Comparison of ENCODE assay signal across 14 cellular contexts in the genomic region with DNA sequence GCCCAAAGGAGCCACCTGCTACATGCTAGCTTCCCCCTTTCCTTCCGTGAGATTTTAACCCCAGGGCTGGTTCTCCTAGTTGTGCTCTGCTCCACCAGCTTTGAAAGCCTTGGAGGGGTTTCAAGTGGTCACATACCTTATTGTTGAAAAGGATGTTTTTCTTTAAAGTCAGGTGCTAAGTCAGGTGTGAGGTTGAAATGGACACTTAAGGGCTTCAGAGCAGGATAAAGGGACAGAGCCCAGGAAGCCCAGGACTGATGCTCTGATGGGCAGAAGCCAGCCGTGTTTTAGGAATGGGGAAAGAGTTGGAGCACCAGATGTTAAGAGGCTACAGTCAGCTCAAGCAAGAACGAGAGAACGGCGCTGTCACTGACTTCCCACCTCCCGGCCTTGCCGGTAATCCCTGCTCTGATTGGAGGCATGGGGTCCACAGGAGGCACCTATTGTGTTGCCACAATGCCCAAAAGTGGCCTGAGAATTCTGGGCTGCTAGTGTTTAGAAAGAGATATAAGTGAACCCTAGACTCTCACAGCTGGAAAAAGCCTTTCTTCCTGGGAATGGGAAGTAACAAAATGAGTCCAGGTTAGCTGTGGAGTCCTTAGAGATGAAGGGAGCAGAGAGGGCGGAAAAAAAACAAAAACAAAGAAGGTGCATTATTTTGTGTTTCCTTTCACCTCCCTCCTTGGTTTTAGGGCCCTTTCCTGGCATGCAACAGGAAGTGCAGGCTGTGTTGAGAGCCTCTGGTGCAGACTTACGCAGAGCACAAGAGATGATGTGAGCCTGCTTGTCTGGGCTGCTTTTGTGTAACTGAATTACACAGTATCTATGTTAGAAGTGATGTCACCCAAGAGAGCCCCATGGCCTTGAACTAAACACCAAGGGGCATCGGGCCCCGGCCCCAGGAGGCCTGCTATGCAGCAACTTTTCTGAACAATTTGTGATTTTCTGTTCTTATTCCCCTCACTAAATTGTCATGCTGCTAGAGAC. TPM values are rescaled to one million over a fixed set of nuclear protein-coding genes. Genes with fewer than 3 reads are reported as not detected.
DNase-seq lines count a peak whose midpoint lies in the region; ATAC-seq and TF ChIP-seq lines count a peak whose summit lies in the region.
"Had no signal": no experiment of that assay in that cellular context is flagged by ENCODE, and none has a peak within 500 bp of the region (broad histone marks: within the 10 kb centered on the region; RNA-seq: fewer than 3 reads in every experiment).

No MANE protein-coding gene starts in this region.

- peaks cover 8% of the 10 kb centered on the region; the same call in 1 of the 2 replicates for H3K36me3 ChIP-seq in HUES48 (ENCODE audit: control insufficient read depth, insufficient read depth, low read length)
- no peaks in the 10 kb centered on the region for H3K36me3 ChIP-seq in naive thymus-derived CD4-positive, alpha-beta T cell (ENCODE audit: control insufficient read depth in 2 of 3, insufficient read depth in 3 of 3, low read length in 3 of 3)

- no TSS peak for BruUV-seq in MCF 10A (replicated peaks; lab: Mats Ljungman, UMichigan)

- peaks cover 26% of the 10 kb centered on the region for H3K4me1 Mint-ChIP-seq in activated T-helper 1 cell treated with anti-CD3 and anti-CD28 coated beads, Interleukin-12 subunit alpha, Interleukin-12 subunit beta, Interleukin-2, Interleukin-4 antibody, amounts not matched to agents 30 ng/mL and 10 ng/mL and 1 ng/mL, durations not matched to agents 14 hours and 24 hours and 36 hours (ENCODE audit: low read depth)
- peaks cover 8 to 40% (median 30%) of the 10 kb centered on the region in 7 donors for H3K4me1 Mint-ChIP-seq in naive thymus-derived CD4-positive, alpha-beta T cell
- peaks cover 5% of the 10 kb centered on the region for H3K4me1 Mint-ChIP-seq in MCF 10A (ENCODE audit: insufficient read depth, unreplicated experiment)

- H3K27me3 ChIP-seq in HUES48 (ENCODE audit: control insufficient read depth, insufficient read depth, low read length) = no peaks in the 10 kb centered on the region
- no peaks in the 10 kb centered on the region for H3K27me3 ChIP-seq in naive thymus-derived CD4-positive, alpha-beta T cell (ENCODE audit: control insufficient read depth in 2 of 2, insufficient read depth in 2 of 2, low read length in 2 of 2)

- peak; percentile 89 for ATAC-seq in naive thymus-derived CD4-positive, alpha-beta T cell

- POLR2A ChIA-PET in naive thymus-derived CD4-positive, alpha-beta T cell (lab: Charles Lee) = interaction anchor here (0.7 to 3.1 kb wide), 9 partner anchors 9 to 507 kb away, joined by 3 to 15 read pairs (median 5); no protein-coding TSS in a partner anchor
- POLR2A ChIA-PET in MCF 10A (lab: Yijun Ruan, JAX) = interaction anchor here (0.5 to 1.6 kb wide), 4 partner anchors 10 to 1320 kb away, joined by 3 to 4 read pairs (median 3); no protein-coding TSS in a partner anchor

- peaks cover 62% of the 10 kb centered on the region for H3K4me1 ChIP-seq in HUES48 (ENCODE audit: control insufficient read depth, insufficient read depth, low read length)
- peaks cover 0 to 16% of the 10 kb centered on the region in 2 donors for H3K4me1 ChIP-seq in naive thymus-derived CD4-positive, alpha-beta T cell (ENCODE audit: control insufficient read depth in 2 of 2, insufficient read depth in 2 of 2, low read length in 2 of 2)

- peak overlapping the region; percentile 73 for H3K27ac ChIP-seq in HUES48 (ENCODE audit: low read depth, low read length)
- peak overlapping the region; percentile 39 for H3K27ac ChIP-seq in naive thymus-derived CD4-positive, alpha-beta T cell (ENCODE audit: low read depth, low read length)
- H3K27ac ChIP-seq: 22Rv1, HL-60 had no signal

- intact Hi-C loops in activated T-helper 1 cell treated with anti-CD3 and anti-CD28 coated beads, Interleukin-12 subunit alpha, Interleukin-12 subunit beta, Interleukin-2, Interleukin-4 antibody, amounts not matched to agents 30 ng/mL and 10 ng/mL and 1 ng/mL, durations not matched to agents 14 hours and 24 hours and 36 hours (cut with micrococcal nuclease) = no loop called here
- intact Hi-C loops in naive thymus-derived CD4-positive, alpha-beta T cell (cut with micrococcal nuclease) = loop anchor here in 1 of 2 donors (1.0 kb wide), 1 partner anchor 13 kb away; no protein-coding TSS in a partner anchor
- intact Hi-C loops in MCF 10A (cut with micrococcal nuclease) = no loop called here

- H3K9me3 Mint-ChIP-seq in activated T-helper 1 cell treated with anti-CD3 and anti-CD28 coated beads, Interleukin-12 subunit alpha, Interleukin-12 subunit beta, Interleukin-2, Interleukin-4 antibody, amounts not matched to agents 30 ng/mL and 10 ng/mL and 1 ng/mL, durations not matched to agents 14 hours and 24 hours and 36 hours = no peaks in the 10 kb centered on the region
- H3K9me3 Mint-ChIP-seq in naive thymus-derived CD4-positive, alpha-beta T cell = no peaks in the 10 kb centered on the region
- H3K9me3 Mint-ChIP-seq in MCF 10A (ENCODE audit: unreplicated experiment) = no peaks in the 10 kb centered on the region
- H3K9me3 Mint-ChIP-seq: memory B cell had no signal

- peaks cover 2% of the 10 kb centered on the region for H3K27me3 Mint-ChIP-seq in activated T-helper 1 cell treated with anti-CD3 and anti-CD28 coated beads, Interleukin-12 subunit alpha, Interleukin-12 subunit beta, Interleukin-2, Interleukin-4 antibody, amounts not matched to agents 30 ng/mL and 10 ng/mL and 1 ng/mL, durations not matched to agents 14 hours and 24 hours and 36 hours (ENCODE audit: insufficient read depth)
- H3K27me3 Mint-ChIP-seq in naive thymus-derived CD4-positive, alpha-beta T cell = no peaks in the 10 kb centered on the region
- H3K27me3 Mint-ChIP-seq in MCF 10A (ENCODE audit: insufficient read depth, unreplicated experiment) = peaks cover 20% of the 10 kb centered on the region
- H3K27me3 Mint-ChIP-seq: memory B cell had no signal

- peak overlapping the region; percentile 75 for H3K27ac Mint-ChIP-seq in activated T-helper 1 cell treated with anti-CD3 and anti-CD28 coated beads, Interleukin-12 subunit alpha, Interleukin-12 subunit beta, Interleukin-2, Interleukin-4 antibody, amounts not matched to agents 30 ng/mL and 10 ng/mL and 1 ng/mL, durations not matched to agents 14 hours and 24 hours and 36 hours
- peak overlapping the region; percentile 79 to 96 (median 91) for H3K27ac Mint-ChIP-seq in naive thymus-derived CD4-positive, alpha-beta T cell
- H3K27ac Mint-ChIP-seq in MCF 10A (ENCODE audit: low read depth, unreplicated experiment) = no peak overlapping the region
- H3K27ac Mint-ChIP-seq: memory B cell had no signal

- no peaks in the 10 kb centered on the region for H3K36me3 Mint-ChIP-seq in activated T-helper 1 cell treated with anti-CD3 and anti-CD28 coated beads, Interleukin-12 subunit alpha, Interleukin-12 subunit beta, Interleukin-2, Interleukin-4 antibody, amounts not matched to agents 30 ng/mL and 10 ng/mL and 1 ng/mL, durations not matched to agents 14 hours and 24 hours and 36 hours (ENCODE audit: low read depth)
- H3K36me3 Mint-ChIP-seq in naive thymus-derived CD4-positive, alpha-beta T cell = peaks cover 0 to 1% (median 0%) of the 10 kb centered on the region in 5 donors
- peaks cover 12% of the 10 kb centered on the region for H3K36me3 Mint-ChIP-seq in MCF 10A (ENCODE audit: insufficient read depth, unreplicated experiment)
- H3K36me3 Mint-ChIP-seq: memory B cell had no signal

- TF ChIP-seq CTCF in foreskin fibroblast (IDR thresholded peaks at IDR 0.05; ENCODE audit: low read depth, low read length) = no peak
- no peak for TF ChIP-seq CTCF in MCF 10A (IDR thresholded peaks at IDR 0.05; ENCODE audit: unreplicated experiment)

- H3K4me3 Mint-ChIP-seq in activated T-helper 1 cell treated with anti-CD3 and anti-CD28 coated beads, Interleukin-12 subunit alpha, Interleukin-12 subunit beta, Interleukin-2, Interleukin-4 antibody, amounts not matched to agents 30 ng/mL and 10 ng/mL and 1 ng/mL, durations not matched to agents 14 hours and 24 hours and 36 hours = no peak overlapping the region
- peak overlapping the region; percentile 14 to 68 (median 54) for H3K4me3 Mint-ChIP-seq in naive thymus-derived CD4-positive, alpha-beta T cell
- no peak overlapping the region for H3K4me3 Mint-ChIP-seq in MCF 10A (ENCODE audit: unreplicated experiment)
- H3K4me3 Mint-ChIP-seq: memory B cell had no signal

- DNase-seq in NCI-H187 treated with DMSO at 0.1 percent for 48 hours (lab: John Stamatoyannopoulos, UW) (peak; percentile 24), NCI-H187 (lab: John Stamatoyannopoulos, UW) (no peak), islet precursor cell (no peak), foreskin fibroblast (no peak), MCF 10A (ENCODE audit: unreplicated experiment) (no peak)
- DNase-seq in activated T-helper 1 cell treated with anti-CD3 and anti-CD28 coated beads, Interleukin-12 subunit alpha, Interleukin-12 subunit beta, Interleukin-2, Interleukin-4 antibody, amounts not matched to agents 30 ng/mL and 10 ng/mL and 1 ng/mL, durations not matched to agents 14 hours and 24 hours and 36 hours (ENCODE audit: low spot score) = peak; percentile 32
- peak in 7 of 9 donors; percentile 39 to 68 (median 52) for DNase-seq in naive thymus-derived CD4-positive, alpha-beta T cell
- DNase-seq: activated CD4-positive, alpha-beta T cell treated with anti-CD3 and anti-CD28 coated beads, Interleukin-2, amount 50 U/mL, for 1 hour; COR-L47; HCEC 1CT had no signal

- CTCF ChIA-PET in naive thymus-derived CD4-positive, alpha-beta T cell (lab: Charles Lee) = no interaction called here
- CTCF ChIA-PET in MCF 10A (lab: Yijun Ruan, JAX) = interaction anchor here (0.6 to 2.4 kb wide), 5 partner anchors 8 to 640 kb away, joined by 3 to 10 read pairs (median 5); no protein-coding TSS in a partner anchor

- H3K9me3 ChIP-seq in HUES48 (ENCODE audit: control insufficient read depth, insufficient read depth, low read length) = no peaks in the 10 kb centered on the region
- no peaks in the 10 kb centered on the region for H3K9me3 ChIP-seq in naive thymus-derived CD4-positive, alpha-beta T cell (ENCODE audit: control insufficient read depth in 2 of 3, low read length in 3 of 3)

- H3K4me3 ChIP-seq in HUES48 (ENCODE audit: low read depth, low read length) = no peak overlapping the region
- H3K4me3 ChIP-seq in naive thymus-derived CD4-positive, alpha-beta T cell (ENCODE audit: low read length) = no peak overlapping the region
- no peak overlapping the region for H3K4me3 ChIP-seq in foreskin fibroblast (ENCODE audit: low read depth in 1 of 2, low read length in 2 of 2)

- H3K9ac ChIP-seq in HUES48 (ENCODE audit: low read depth, low read length) = no peak overlapping the region

RNA-seq across cellular contexts. Expression of a gene that starts 25.2 kb away (rescaled TPM):
- 498 and 505 TPM in 2 replicates for total RNA-seq in activated T-helper 1 cell treated with anti-CD3 and anti-CD28 coated beads, Interleukin-12 subunit alpha, Interleukin-12 subunit beta, Interleukin-2, Interleukin-4 antibody, amounts not matched to agents 30 ng/mL and 10 ng/mL and 1 ng/mL, durations not matched to agents 14 hours and 24 hours and 36 hours
- 100 to 1,000 TPM; 694 to 907 (median 775) TPM for total RNA-seq in naive thymus-derived CD4-positive, alpha-beta T cell
- polyA plus RNA-seq in naive thymus-derived CD4-positive, alpha-beta T cell = 100 to 1,000 TPM; 147 to 221 TPM
- total RNA-seq in MCF 10A (2022) = 629 and 715 TPM in 2 replicates

RNA-seq across cellular contexts. Expression of a gene that starts 27.0 kb away (rescaled TPM):
- total RNA-seq in activated T-helper 1 cell treated with anti-CD3 and anti-CD28 coated beads, Interleukin-12 subunit alpha, Interleukin-12 subunit beta, Interleukin-2, Interleukin-4 antibody, amounts not matched to agents 30 ng/mL and 10 ng/mL and 1 ng/mL, durations not matched to agents 14 hours and 24 hours and 36 hours = 1.4 and 1.7 TPM in 2 replicates
- total RNA-seq in naive thymus-derived CD4-positive, alpha-beta T cell = 1 to 10 TPM in 3 of 5 experiments, under 1 TPM in 2; 0.13 to 2.0 (median 1.5) TPM
- polyA plus RNA-seq in naive thymus-derived CD4-positive, alpha-beta T cell = not detected
- total RNA-seq in MCF 10A (2022) = 1.6 and 2.2 TPM in 2 replicates

Comparison
In these comparisons a context has a peak if more than half of its experiments do, and no peak if none do; other contexts are left out.
1. DNase-seq: peak in NCI-H187 treated with DMSO at 0.1 percent for 48 hours (single experiment), activated T-helper 1 cell treated with anti-CD3 and anti-CD28 coated beads, Interleukin-12 subunit alpha, Interleukin-12 subunit beta, Interleukin-2, Interleukin-4 antibody, amounts not matched to agents 30 ng/mL and 10 ng/mL and 1 ng/mL, durations not matched to agents 14 hours and 24 hours and 36 hours (single experiment) and naive thymus-derived CD4-positive, alpha-beta T cell (7 of 9); none in NCI-H187 (0 of 2), islet precursor cell (single experiment), foreskin fibroblast (0 of 2) and MCF 10A (single experiment).
2. H3K4me3 Mint-ChIP-seq: peak in naive thymus-derived CD4-positive, alpha-beta T cell (10 of 10); none in activated T-helper 1 cell treated with anti-CD3 and anti-CD28 coated beads, Interleukin-12 subunit alpha, Interleukin-12 subunit beta, Interleukin-2, Interleukin-4 antibody, amounts not matched to agents 30 ng/mL and 10 ng/mL and 1 ng/mL, durations not matched to agents 14 hours and 24 hours and 36 hours (single experiment) and MCF 10A (single experiment).